In genomic region chr18:45841060-45841764, GRCh38 we compare ENCODE assay signal across 18 cellular contexts. TPM values are rescaled to one million over a fixed set of nuclear protein-coding genes. Genes with fewer than 3 reads are reported as not detected.
A peak's percentile ranks its signal among the peaks of the same experiment; 100 is the strongest.
DNase-seq lines count a peak whose midpoint lies in the region; ATAC-seq lines count a peak whose summit lies in the region.
"Had no signal": no experiment of that assay in that cellular context is flagged by ENCODE, and none has a peak within 500 bp of the region (broad histone marks: within the 10 kb centered on the region; RNA-seq: fewer than 3 reads in every experiment).

No MANE protein-coding gene starts in this region.

- POLR2A ChIA-PET in activated CD4-positive, alpha-beta T cell treated with anti-CD3 and anti-CD28 coated beads for 36 hours (lab: Charles Lee), result no interaction called here

- H3K36me3 Mint-ChIP-seq in T-helper 17 cell (ENCODE audit: low read depth), result no peaks in the 10 kb centered on the region
- H3K36me3 Mint-ChIP-seq in stimulated activated naive B cell treated with anti-CD40 and anti-IgM and Interleukin-4, amounts not matched to agents 10 μg/mL and 1 μg/mL and 100 μg/mL, for 72 hours, result peaks cover 5 to 20% of the 10 kb centered on the region in 2 donors
- no peaks in the 10 kb centered on the region for H3K36me3 Mint-ChIP-seq in activated CD4-positive, alpha-beta T cell treated with anti-CD3 and anti-CD28 coated beads for 36 hours (ENCODE audit: low read depth)
- H3K36me3 Mint-ChIP-seq: CD8-positive, alpha-beta T cell had no signal

- no peaks in the 10 kb centered on the region for H3K79me2 ChIP-seq in GM23248 (ENCODE audit: insufficient read depth)

- intact Hi-C loops in activated CD4-positive, alpha-beta T cell treated with anti-CD3 and anti-CD28 coated beads for 36 hours (cut with DNase I, micrococcal nuclease), result no loop called here

- H3K9me3 Mint-ChIP-seq in stimulated activated naive CD8-positive, alpha-beta T cell treated with anti-CD3 and anti-CD28 coated beads, Interleukin-15, amount 100 ng/mL, for 72 hours, result no peaks in the 10 kb centered on the region
- no peaks in the 10 kb centered on the region for H3K9me3 Mint-ChIP-seq in stimulated activated naive B cell treated with anti-CD40 and anti-IgM and Interleukin-4, amounts not matched to agents 10 μg/mL and 1 μg/mL and 100 μg/mL, for 72 hours
- no peaks in the 10 kb centered on the region for H3K9me3 Mint-ChIP-seq in activated CD4-positive, alpha-beta T cell treated with anti-CD3 and anti-CD28 coated beads for 36 hours (ENCODE audit: low read depth)
- H3K9me3 Mint-ChIP-seq: CD8-positive, alpha-beta T cell; HFFc6 had no signal

- peaks cover 24% of the 10 kb centered on the region for H3K4me1 Mint-ChIP-seq in stimulated activated naive CD8-positive, alpha-beta T cell treated with anti-CD3 and anti-CD28 coated beads, Interleukin-15, amount 100 ng/mL, for 72 hours
- H3K4me1 Mint-ChIP-seq in T-helper 17 cell, result peaks cover 19% of the 10 kb centered on the region
- peaks cover 5 to 19% of the 10 kb centered on the region in 2 donors for H3K4me1 Mint-ChIP-seq in stimulated activated naive B cell treated with anti-CD40 and anti-IgM and Interleukin-4, amounts not matched to agents 10 μg/mL and 1 μg/mL and 100 μg/mL, for 72 hours
- H3K4me1 Mint-ChIP-seq in activated CD4-positive, alpha-beta T cell treated with anti-CD3 and anti-CD28 coated beads for 36 hours, result peaks cover 12% of the 10 kb centered on the region

- H3K27ac ChIP-seq in GM23248, result no peak overlapping the region
- H3K27ac ChIP-seq: C4-2B, HL-60 had no signal

- no peak overlapping the region for H3K4me2 ChIP-seq in GM23248 (ENCODE audit: unreplicated experiment)

- peaks cover 49% of the 10 kb centered on the region for H3K27me3 Mint-ChIP-seq in stimulated activated naive CD8-positive, alpha-beta T cell treated with anti-CD3 and anti-CD28 coated beads, Interleukin-15, amount 100 ng/mL, for 72 hours
- peaks cover 25% of the 10 kb centered on the region for H3K27me3 Mint-ChIP-seq in T-helper 17 cell
- peaks cover 45 to 46% of the 10 kb centered on the region in 2 donors for H3K27me3 Mint-ChIP-seq in stimulated activated naive B cell treated with anti-CD40 and anti-IgM and Interleukin-4, amounts not matched to agents 10 μg/mL and 1 μg/mL and 100 μg/mL, for 72 hours
- H3K27me3 Mint-ChIP-seq in activated CD4-positive, alpha-beta T cell treated with anti-CD3 and anti-CD28 coated beads for 36 hours, result peaks cover 30% of the 10 kb centered on the region

- no peak overlapping the region for H3K9ac ChIP-seq in GM23248

- no peaks in the 10 kb centered on the region for H4K20me1 ChIP-seq in GM23248 (ENCODE audit: insufficient read depth)

- CTCF ChIA-PET in activated CD4-positive, alpha-beta T cell treated with anti-CD3 and anti-CD28 coated beads for 36 hours (lab: Charles Lee), result interaction anchor here (0.7 to 2.5 kb wide), 2 partner anchors 172 to 175 kb away, joined by 3 to 13 read pairs; no protein-coding TSS in a partner anchor

- H3K9me3 ChIP-seq in T-helper 17 cell (ENCODE audit: control insufficient read depth, low read length, poor library complexity, severe bottlenecking) (no peaks in the 10 kb centered on the region), GM23248 (ENCODE audit: low read depth) (no peaks in the 10 kb centered on the region)

- no peaks in the 10 kb centered on the region for H3K27me3 ChIP-seq in GM23248 (replicated peaks; ENCODE audit: insufficient read depth)

- ATAC-seq in stimulated activated naive CD8-positive, alpha-beta T cell treated with anti-CD3 and anti-CD28 coated beads, Interleukin-15, amount 100 ng/mL, for 72 hours, result no peak
- no peak for ATAC-seq in stimulated activated naive CD8-positive, alpha-beta T cell treated with anti-CD3 and anti-CD28 coated beads, Interleukin-15, Interleukin-2, amounts not matched to agents 100 U/mL and 50 U/mL, for 24 hours
- no peak for ATAC-seq in T-helper 17 cell
- no peak for ATAC-seq in stimulated activated naive B cell treated with anti-CD40 and anti-IgM and Interleukin-4, amounts not matched to agents 10 μg/mL and 1 μg/mL and 100 μg/mL, for 72 hours (replicated peaks)
- ATAC-seq in activated CD4-positive, alpha-beta T cell treated with anti-CD3 and anti-CD28 coated beads for 36 hours, result no peak
- ATAC-seq: CD8-positive, alpha-beta T cell had no signal

- in situ Hi-C loops in GM23248 (cut with MboI), result no loop called here

- H3K27ac Mint-ChIP-seq in stimulated activated naive CD8-positive, alpha-beta T cell treated with anti-CD3 and anti-CD28 coated beads, Interleukin-15, amount 100 ng/mL, for 72 hours, result peak overlapping the region; percentile 38 to 63
- peak overlapping the region; percentile 62 for H3K27ac Mint-ChIP-seq in T-helper 17 cell
- peak overlapping the region; percentile 44 for H3K27ac Mint-ChIP-seq in stimulated activated naive B cell treated with anti-CD40 and anti-IgM and Interleukin-4, amounts not matched to agents 10 μg/mL and 1 μg/mL and 100 μg/mL, for 72 hours
- no peak overlapping the region for H3K27ac Mint-ChIP-seq in activated CD4-positive, alpha-beta T cell treated with anti-CD3 and anti-CD28 coated beads for 36 hours
- H3K27ac Mint-ChIP-seq: CD8-positive, alpha-beta T cell had no signal

- peaks cover 18% of the 10 kb centered on the region; the same call in 1 of the 2 replicates for H3F3A ChIP-seq in GM23248 (ENCODE audit: insufficient read depth)

- H3K36me3 ChIP-seq in GM23248 (ENCODE audit: low read depth), result no peaks in the 10 kb centered on the region

- DNase-seq in stimulated activated naive CD8-positive, alpha-beta T cell treated with anti-CD3 and anti-CD28 coated beads, Interleukin-15, amount 100 ng/mL, for 72 hours, result no peak
- no peak for DNase-seq in stimulated activated naive CD8-positive, alpha-beta T cell treated with anti-CD3 and anti-CD28 coated beads, Interleukin-15, Interleukin-2, amounts not matched to agents 100 U/mL and 50 U/mL, for 24 hours
- DNase-seq in T-helper 17 cell (no peak), mesenteric fat pad (ENCODE audit: low spot score) (peak; percentile 49), pons (ENCODE audit: low spot score) (no peak), GM23248 (no peak)
- DNase-seq in stimulated activated naive B cell treated with anti-CD40 and anti-IgM and Interleukin-4, amounts not matched to agents 10 μg/mL and 1 μg/mL and 100 μg/mL, for 72 hours, result no peak
- no peak for DNase-seq in activated CD4-positive, alpha-beta T cell treated with anti-CD3 and anti-CD28 coated beads for 36 hours
- DNase-seq: ACHN; CD8-positive, alpha-beta T cell; COR-L47; DMS153; DND-41; GDM1; HCEC 1CT; HFFc6 had no signal

- H3K4me1 ChIP-seq in GM23248 (ENCODE audit: insufficient read depth), result no peaks in the 10 kb centered on the region; the same call in 1 of the 2 replicates

- H3K4me3 Mint-ChIP-seq in stimulated activated naive CD8-positive, alpha-beta T cell treated with anti-CD3 and anti-CD28 coated beads, Interleukin-15, amount 100 ng/mL, for 72 hours, result no peak overlapping the region
- no peak overlapping the region for H3K4me3 Mint-ChIP-seq in T-helper 17 cell
- H3K4me3 Mint-ChIP-seq in stimulated activated naive B cell treated with anti-CD40 and anti-IgM and Interleukin-4, amounts not matched to agents 10 μg/mL and 1 μg/mL and 100 μg/mL, for 72 hours, result no peak overlapping the region
- no peak overlapping the region for H3K4me3 Mint-ChIP-seq in activated CD4-positive, alpha-beta T cell treated with anti-CD3 and anti-CD28 coated beads for 36 hours
- H3K4me3 Mint-ChIP-seq: CD8-positive, alpha-beta T cell; HFFc6 had no signal

- WGBS in GM23248 (ENCODE audit: low coverage in 1 of 2, low lambda C conversion rate in 2 of 2, missing lambda C conversion rate in 2 of 2), 2 experiments, result 82% methylated on average over 15 to 17 of the region's 17 CpGs

- H3K9me2 ChIP-seq in GM23248 (ENCODE audit: insufficient read depth), result no peaks in the 10 kb centered on the region

- H2AFZ ChIP-seq in GM23248, result no peak overlapping the region

- no peak overlapping the region for H3K4me3 ChIP-seq in GM23248

RNA-seq across cellular contexts. Expression of gene SIGLEC15, which starts 15.7 kb away (rescaled TPM):
- total RNA-seq in T-helper 17 cell (not detected), mesenteric fat pad (0.32 TPM)
- 0.22 and 0.38 TPM in 2 replicates for total RNA-seq in GM23248 (2014; rRNA removed; shearing (Covaris generic))
- 0.69 and 1.5 TPM in 2 replicates for polyA plus RNA-seq in GM23248 (2016; fragmentation: Nextera tagmentation; extraction: Ambion mirVana)
- not detected for total RNA-seq in activated CD4-positive, alpha-beta T cell treated with anti-CD3 and anti-CD28 coated beads for 36 hours
- total RNA-seq: CD8-positive, alpha-beta T cell had no signal
